In genomic region chr10:24382596-24382978, GRCh38 we compare ENCODE assay signal across 12 cellular contexts.
A peak's percentile ranks its signal among the peaks of the same experiment; 100 is the strongest.
DNase-seq lines count a peak whose midpoint lies in the region; ATAC-seq and TF ChIP-seq lines count a peak whose summit lies in the region.
"Had no signal": no experiment of that assay in that cellular context is flagged by ENCODE, and none has a peak within 500 bp of the region (broad histone marks: within the 10 kb centered on the region; RNA-seq: fewer than 3 reads in every experiment).

No MANE protein-coding gene starts in this region.

- POLR2A ChIA-PET in activated CD4-positive, alpha-beta T cell treated with anti-CD3 and anti-CD28 coated beads for 36 hours (lab: Charles Lee) = no interaction called here

- H3K27ac Mint-ChIP-seq in activated CD4-positive, alpha-beta T cell treated with anti-CD3 and anti-CD28 coated beads for 36 hours = no peak overlapping the region

- no peaks in the 10 kb centered on the region for H3K4me1 ChIP-seq in prostate gland (replicated peaks)

- H3K27ac ChIP-seq in prostate gland (peak overlapping the region; percentile 47 to 77), caudate nucleus (ENCODE audit: low read depth, low read length) (no peak overlapping the region)

- no peaks in the 10 kb centered on the region for H3K27me3 ChIP-seq in prostate gland (replicated peaks; ENCODE audit: insufficient read depth)

- 49% methylated on average over 3 of the region's 3 CpGs for WGBS in prostate gland

- CTCF ChIA-PET in activated CD4-positive, alpha-beta T cell treated with anti-CD3 and anti-CD28 coated beads for 36 hours (lab: Charles Lee) = no interaction called here

- intact Hi-C loops in activated CD4-positive, alpha-beta T cell treated with anti-CD3 and anti-CD28 coated beads for 36 hours (cut with DNase I, micrococcal nuclease) = loop anchor here in 1 of 2 experiments (5.0 kb wide), 1 partner anchor 85 kb away; no protein-coding TSS in a partner anchor
- intact Hi-C loops in prostate gland (cut with DNase I) = no loop called here

- H3K4me1 Mint-ChIP-seq in activated CD4-positive, alpha-beta T cell treated with anti-CD3 and anti-CD28 coated beads for 36 hours = peaks cover 18% of the 10 kb centered on the region

- H3K4me3 ChIP-seq in astrocyte of the spinal cord (ENCODE audit: low read depth, low read length) = no peak overlapping the region
- H3K4me3 ChIP-seq in prostate gland = no peak overlapping the region

- H3K9me3 Mint-ChIP-seq in activated CD4-positive, alpha-beta T cell treated with anti-CD3 and anti-CD28 coated beads for 36 hours (ENCODE audit: low read depth) = no peaks in the 10 kb centered on the region

- peaks cover 25% of the 10 kb centered on the region for H3K27me3 Mint-ChIP-seq in activated CD4-positive, alpha-beta T cell treated with anti-CD3 and anti-CD28 coated beads for 36 hours

- no peak overlapping the region for H3K4me3 Mint-ChIP-seq in activated CD4-positive, alpha-beta T cell treated with anti-CD3 and anti-CD28 coated beads for 36 hours

- DNase-seq in activated CD4-positive, alpha-beta T cell treated with anti-CD3 and anti-CD28 coated beads for 36 hours = peak; percentile 54
- DNase-seq in activated CD4-positive, alpha-beta T cell treated with anti-CD3 and anti-CD28 coated beads for 1 hour = no peak
- DNase-seq in astrocyte of the spinal cord (ENCODE audit: low read depth, low spot score) = peak; percentile 15
- no peak for DNase-seq in prostate gland (ENCODE audit: low spot score)
- DNase-seq in caudate nucleus (lab: John Stamatoyannopoulos, UW) = no peak
- DNase-seq in activated CD8-positive, alpha-beta memory T cell treated with anti-CD3 and anti-CD28 coated beads, Interleukin-2, amount 50 U/mL, for 48 hours = no peak
- DNase-seq: ACHN, cerebellar nuclear complex, NCI-H187 treated with DMSO at 0.1 percent for 48 hours, SIG-M5 had no signal

- TF ChIP-seq CTCF in astrocyte of the spinal cord (IDR thresholded peaks at IDR 0.05; ENCODE audit: low read depth, low read length) = no peak
- no peak for TF ChIP-seq CTCF in prostate gland (IDR thresholded peaks at IDR 0.05)

- ATAC-seq in activated CD4-positive, alpha-beta T cell treated with anti-CD3 and anti-CD28 coated beads for 36 hours = peak; percentile 74
- ATAC-seq in HG02610 (IDR thresholded peaks at IDR 0.05; ENCODE audit: unreplicated experiment) = peak; percentile 34
- no peak for ATAC-seq in GM19452 (IDR thresholded peaks at IDR 0.05; ENCODE audit: unreplicated experiment)

- TF ChIP-seq POLR2A in prostate gland (IDR thresholded peaks at IDR 0.05) = no peak

- H3K36me3 ChIP-seq in prostate gland = no peaks in the 10 kb centered on the region

- H3K9me3 ChIP-seq in prostate gland = no peaks in the 10 kb centered on the region

- in situ Hi-C loops in astrocyte of the spinal cord (cut with HindIII; ENCODE audit: low sequenced_read_pairs) = no loop called here

- no peaks in the 10 kb centered on the region for H3K36me3 Mint-ChIP-seq in activated CD4-positive, alpha-beta T cell treated with anti-CD3 and anti-CD28 coated beads for 36 hours (ENCODE audit: low read depth)

Comparison
In these comparisons a context has a peak if more than half of its experiments do, and no peak if none do; other contexts are left out.
1. DNase-seq: peak in activated CD4-positive, alpha-beta T cell treated with anti-CD3 and anti-CD28 coated beads for 36 hours (single experiment) and astrocyte of the spinal cord (single experiment); none in activated CD4-positive, alpha-beta T cell treated with anti-CD3 and anti-CD28 coated beads for 1 hour (single experiment), prostate gland (single experiment), caudate nucleus (0 of 61) and activated CD8-positive, alpha-beta memory T cell treated with anti-CD3 and anti-CD28 coated beads, Interleukin-2, amount 50 U/mL, for 48 hours (single experiment).